ENCODE assay signal across 26 cellular contexts in the genomic region with DNA sequence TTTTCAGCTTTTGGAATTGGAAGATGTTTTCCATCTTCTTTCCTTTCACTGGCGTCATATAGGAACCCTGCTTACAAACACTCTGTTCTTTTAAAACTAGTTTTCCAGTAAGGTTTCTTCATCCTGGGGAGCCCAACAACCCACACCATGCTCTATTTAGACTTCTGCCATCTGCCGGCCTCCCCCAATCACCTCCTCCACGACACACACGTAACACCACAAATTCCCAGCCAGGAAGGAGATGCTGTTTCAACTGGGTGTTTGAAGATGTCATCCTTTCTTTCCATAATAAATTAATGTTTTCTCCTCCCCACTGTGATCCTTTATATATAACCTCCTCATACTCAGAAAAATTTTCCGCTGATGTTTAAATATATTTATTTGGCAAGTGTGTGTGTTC.
"Had no signal": no experiment of that assay in that cellular context is flagged by ENCODE, and none has a peak within 500 bp of the region (broad histone marks: within the 10 kb centered on the region; RNA-seq: fewer than 3 reads in every experiment).

No MANE protein-coding gene starts in this region.

- ATAC-seq: activated CD4-positive, alpha-beta T cell treated with anti-CD3 and anti-CD28 coated beads for 36 hours; activated CD8-positive, alpha-beta T cell treated with anti-CD3 and anti-CD28 coated beads for 36 hours; activated T-cell treated with anti-CD3 and anti-CD28 coated beads, Interleukin-2, amount 50 U/mL, for 72 hours; Panc1; Right ventricle myocardium inferior had no signal

- DNase-seq: activated CD4-positive, alpha-beta T cell treated with anti-CD3 and anti-CD28 coated beads for 36 hours; activated CD4-positive, alpha-beta T cell treated with anti-CD3 and anti-CD28 coated beads, Interleukin-2, amount 50 U/mL, for 1 hour; activated CD8-positive, alpha-beta memory T cell treated with anti-CD3 and anti-CD28 coated beads, Interleukin-2, amount 50 U/mL, for 4 hours; activated CD8-positive, alpha-beta T cell treated with anti-CD3 and anti-CD28 coated beads for 36 hours; activated gamma-delta T cell treated with Interleukin-2 at 50 U/mL for 16 hours; activated naive CD4-positive, alpha-beta T cell treated with anti-CD3 and anti-CD28 coated beads, Interleukin-2, amount 10 ng/mL, durations not matched to agents 7 days and 5 days; activated naive CD8-positive, alpha-beta T cell treated with anti-CD3 and anti-CD28 coated beads for 36 hours; activated T-cell treated with anti-CD3 and anti-CD28 coated beads, Interleukin-2, amount 50 U/mL, for 72 hours; brain microvascular endothelial cell; KG1; NCI-H1092; NCI-H1417 treated with DMSO at 0.1 percent for 48 hours; NCI-H1694; NCI-H2029; NCI-H2107; NCI-H2171 treated with DMSO at 0.1 percent for 48 hours; NCI-H226; NCI-H526; NCI-H774; NK-92 treated with Interleukin-12 subunit alpha and Interleukin-12 subunit beta, amount 100 ng/mL, for 24 hours; OCI-M1; RPMI8226; T-helper 1 cell; WERI-Rb-1 had no signal
